ENCODE assay signal across 1 cellular context in genomic region chr1:42822833-42823392, GRCh38.
TF ChIP-seq lines count a peak whose summit lies in the region.

No MANE protein-coding gene starts in this region.

TF ChIP-seq in K562, 482 proteins besides CTCF, POLR2A, EP300 and RAD21 (continues in another document):
- TF ChIP-seq HDGF (IDR thresholded peaks at IDR 0.05) = no peak
- peak; percentile 81; the same call in 1 of the 2 replicates for TF ChIP-seq ZNF592 (IDR thresholded peaks at IDR 0.05)
- TF ChIP-seq SFPQ (IDR thresholded peaks at IDR 0.05; ENCODE audit: low read depth, low read length) = no peak
- peak; percentile 99 for TF ChIP-seq MAFG (tag; conservative IDR thresholded peaks at IDR 0.05)
- TF ChIP-seq EP400 (IDR thresholded peaks at IDR 0.05) = peak; percentile 25; the same call in 1 of the 2 replicates
- peak; percentile 32; the same call in 1 of the 2 replicates for TF ChIP-seq ESRRA (IDR thresholded peaks at IDR 0.05; ENCODE audit: borderline replicate concordance, low read depth)
- TF ChIP-seq TCF15 (CRISPR knock-in tag; IDR thresholded peaks at IDR 0.05) = 0 out of 2 replicates have a peak, but pooled peaks have one; percentile 46
- TF ChIP-seq IRF9 (tag; IDR thresholded peaks at IDR 0.05) = 0 out of 2 replicates have a peak, but pooled peaks have one; percentile 9
- TF ChIP-seq ZNF146 (CRISPR knock-in tag; IDR thresholded peaks at IDR 0.05; ENCODE audit: unreplicated experiment) = no peak
- TF ChIP-seq XRCC4 (IDR thresholded peaks at IDR 0.05; ENCODE audit: extremely low read depth, insufficient read depth, insufficient read length) = no peak
- no peak for TF ChIP-seq VEZF1 (CRISPR knock-in tag; IDR thresholded peaks at IDR 0.05)
- no peak for TF ChIP-seq LCOR (CRISPR knock-in tag; IDR thresholded peaks at IDR 0.05)
- peak; percentile 18 for TF ChIP-seq PRDM10 (IDR thresholded peaks at IDR 0.05; ENCODE audit: partially characterized antibody)
- 0 out of 2 replicates have a peak, but pooled peaks have one; percentile 10 for TF ChIP-seq THRAP3 (IDR thresholded peaks at IDR 0.05; ENCODE audit: borderline replicate concordance)
- TF ChIP-seq DPF2 (IDR thresholded peaks at IDR 0.05) = peak; percentile 78; the same call in 1 of the 2 replicates
- peak; percentile 21; the same call in 1 of the 2 replicates for TF ChIP-seq ZNF384 (IDR thresholded peaks at IDR 0.05; ENCODE audit: low read depth, low read length)
- TF ChIP-seq KAT2B (IDR thresholded peaks at IDR 0.05; ENCODE audit: low read depth, low read length) = no peak
- TF ChIP-seq ZNF830 (CRISPR knock-in tag; IDR thresholded peaks at IDR 0.05) = no peak
- TF ChIP-seq GABPA (tag; conservative IDR thresholded peaks at IDR 0.05; ENCODE audit: low read depth) = no peak
- peak; percentile 9; the same call in 1 of the 2 replicates for TF ChIP-seq NCOR1 (IDR thresholded peaks at IDR 0.05)
- TF ChIP-seq RNF219 (CRISPR knock-in tag; IDR thresholded peaks at IDR 0.05) = no peak
- TF ChIP-seq RFX1 (IDR thresholded peaks at IDR 0.05) = peak; percentile 42
- 0 out of 2 replicates have a peak, but pooled peaks have one; percentile 26 for TF ChIP-seq ZNF134 (CRISPR knock-in tag; conservative IDR thresholded peaks at IDR 0.05)
- TF ChIP-seq ARID3A (IDR thresholded peaks at IDR 0.05; ENCODE audit: borderline replicate concordance, low read depth, low read length) = peak; percentile 66; the same call in 1 of the 2 replicates
- TF ChIP-seq SMARCA5 (IDR thresholded peaks at IDR 0.05) = peak; percentile 60; the same call in 1 of the 2 replicates
- no peak for TF ChIP-seq ZNF395 (CRISPR knock-in tag; IDR thresholded peaks at IDR 0.05)
- 0 out of 2 replicates have a peak, but pooled peaks have one; percentile 20 for TF ChIP-seq MEF2D (tag; conservative IDR thresholded peaks at IDR 0.05; ENCODE audit: low read depth)
- peak; percentile 97 for TF ChIP-seq MAFK (IDR thresholded peaks at IDR 0.05; ENCODE audit: low read length)
- TF ChIP-seq C11orf30 (IDR thresholded peaks at IDR 0.05; ENCODE audit: low read depth) = peak; percentile 99
- TF ChIP-seq RCOR1 (IDR thresholded peaks at IDR 0.05; ENCODE audit: borderline replicate concordance in 1 of 2, low read depth in 2 of 2, low read length in 2 of 2) = 0 out of 4 replicates have a peak, but pooled peaks of 1 of the 2 experiments have one; percentile 14
- TF ChIP-seq CEBPG (CRISPR knock-in tag; IDR thresholded peaks at IDR 0.05) = no peak
- peak in 1 of 2 experiments; percentile 46; a peak in 1 of 4 replicates for TF ChIP-seq CEBPG (tag; conservative IDR thresholded peaks at IDR 0.05 in 1 of 2, IDR thresholded peaks at IDR 0.05 in 1 of 2)
- TF ChIP-seq MTF1 (CRISPR knock-in tag; IDR thresholded peaks at IDR 0.05; ENCODE audit: borderline replicate concordance) = no peak
- TF ChIP-seq BACH1 (tag; IDR thresholded peaks at IDR 0.05) = peak; percentile 95
- peak; percentile 26; the same call in 1 of the 2 replicates for TF ChIP-seq FOXJ2 (tag; IDR thresholded peaks at IDR 0.05)
- TF ChIP-seq PREB (CRISPR knock-in tag; IDR thresholded peaks at IDR 0.05) = no peak
- TF ChIP-seq POLR2H (tag; IDR thresholded peaks at IDR 0.05; ENCODE audit: low read depth) = peak; percentile 20; the same call in 1 of the 2 replicates
- TF ChIP-seq ZNF695 (CRISPR knock-in tag; IDR thresholded peaks at IDR 0.05) = no peak
- TF ChIP-seq ZNF316 (IDR thresholded peaks at IDR 0.05) = peak; percentile 100
- TF ChIP-seq BRD9 (IDR thresholded peaks at IDR 0.05; ENCODE audit: low read depth, partially characterized antibody) = peak; percentile 26
- peak; percentile 64 for TF ChIP-seq ARID1B (IDR thresholded peaks at IDR 0.05)
- TF ChIP-seq SMARCE1 (IDR thresholded peaks at IDR 0.05) = peak; percentile 64
- TF ChIP-seq RAD51 (IDR thresholded peaks at IDR 0.05; ENCODE audit: borderline replicate concordance, low read depth) = no peak
- peak; percentile 26 for TF ChIP-seq SMAD4 (CRISPR knock-in tag; conservative IDR thresholded peaks at IDR 0.05)
